ENCODE assay signal across 25 cellular contexts in genomic region chr11:106161775-106162174, GRCh38.
"Had no signal": no experiment of that assay in that cellular context is flagged by ENCODE, and none has a peak within 500 bp of the region (broad histone marks: within the 10 kb centered on the region; RNA-seq: fewer than 3 reads in every experiment).

No MANE protein-coding gene starts in this region.

- H3K36me3 ChIP-seq: breast epithelium, thoracic aorta, upper lobe of left lung had no signal

- H3K4me3 Mint-ChIP-seq: activated naive CD4-positive, alpha-beta T cell treated with anti-CD3 and anti-CD28 coated beads for 36 hours; activated naive CD8-positive, alpha-beta T cell treated with anti-CD3 and anti-CD28 coated beads, Interleukin-2, amount 10 ng/mL, durations not matched to agents 7 days and 5 days; activated T-cell treated with anti-CD3 and anti-CD28 coated beads, Interleukin-2, amount 50 U/mL, for 72 hours; nephron progenitor cell; stimulated activated naive B cell treated with anti-CD40 and anti-IgM and Interleukin-4, amounts not matched to agents 10 μg/mL and 1 μg/mL and 100 μg/mL, for 72 hours; T-cell; T-helper 2 cell treated with Interferon-gamma antibody and Interleukin-4, amounts not matched to agents 5 μg/mL and 100 μg/mL, for 36 hours; WTC11 had no signal

- H3K27ac ChIP-seq: breast epithelium, coronary artery, epithelial cell of prostate, parathyroid adenoma, thoracic aorta, upper lobe of left lung had no signal

- H2AFZ ChIP-seq: parathyroid adenoma had no signal

- H3K27me3 ChIP-seq: breast epithelium, upper lobe of left lung had no signal

- H3K4me2 ChIP-seq: smooth muscle cell had no signal

- DNase-seq: activated CD4-positive, alpha-beta T cell treated with anti-CD3 and anti-CD28 coated beads, Interleukin-2, amount 50 U/mL, for 4 hours; activated effector memory CD4-positive, alpha-beta T cell treated with Interleukin-2 at 50 U/mL for 16 hours; activated naive CD4-positive, alpha-beta T cell treated with anti-CD3 and anti-CD28 coated beads for 36 hours; activated naive CD8-positive, alpha-beta T cell treated with anti-CD3 and anti-CD28 coated beads, Interleukin-2, amount 10 ng/mL, durations not matched to agents 7 days and 5 days; activated T-cell treated with anti-CD3 and anti-CD28 coated beads, Interleukin-2, amount 50 U/mL, for 72 hours; amniotic stem cell; glutamatergic neuron; hippocampal formation; left ventricle myocardium superior; nephron progenitor cell; stimulated activated CD4-positive, alpha-beta T cell treated with anti-CD3 and anti-CD28 coated beads, Interleukin-15, amount 100 ng/mL, for 24 hours; stimulated activated CD4-positive, alpha-beta T cell treated with anti-CD3 and anti-CD28 coated beads, Interleukin-2, amount 100 ng/mL, for 48 hours; stimulated activated CD8-positive, alpha-beta memory T cell treated with anti-CD3 and anti-CD28 coated beads, Interleukin-4, amount 100 ng/mL, for 48 hours; stimulated activated naive B cell treated with anti-CD40 and anti-IgM and Interleukin-4, amounts not matched to agents 10 μg/mL and 1 μg/mL and 100 μg/mL, for 72 hours; T-cell; upper lobe of left lung had no signal

- H3K27me3 Mint-ChIP-seq: stimulated activated naive B cell treated with anti-CD40 and anti-IgM and Interleukin-4, amounts not matched to agents 10 μg/mL and 1 μg/mL and 100 μg/mL, for 72 hours had no signal

- H3K4me1 ChIP-seq: breast epithelium, parathyroid adenoma had no signal

- H3K27ac Mint-ChIP-seq: activated naive CD4-positive, alpha-beta T cell treated with anti-CD3 and anti-CD28 coated beads for 36 hours; activated naive CD8-positive, alpha-beta T cell treated with anti-CD3 and anti-CD28 coated beads, Interleukin-2, amount 10 ng/mL, durations not matched to agents 7 days and 5 days; activated T-cell treated with anti-CD3 and anti-CD28 coated beads, Interleukin-2, amount 50 U/mL, for 72 hours; nephron progenitor cell; stimulated activated naive B cell treated with anti-CD40 and anti-IgM and Interleukin-4, amounts not matched to agents 10 μg/mL and 1 μg/mL and 100 μg/mL, for 72 hours; T-cell; T-helper 2 cell treated with Interferon-gamma antibody and Interleukin-4, amounts not matched to agents 5 μg/mL and 100 μg/mL, for 36 hours; WTC11 had no signal

- H3K36me3 Mint-ChIP-seq: stimulated activated naive B cell treated with anti-CD40 and anti-IgM and Interleukin-4, amounts not matched to agents 10 μg/mL and 1 μg/mL and 100 μg/mL, for 72 hours; T-cell had no signal

- ATAC-seq: activated T-cell treated with anti-CD3 and anti-CD28 coated beads, Interleukin-2, amount 50 U/mL, for 72 hours; left ventricle myocardium superior; sciatic nerve; stimulated activated naive B cell treated with anti-CD40 and anti-IgM and Interleukin-4, amounts not matched to agents 10 μg/mL and 1 μg/mL and 100 μg/mL, for 72 hours; T-cell; WTC11 had no signal

- H3K4me1 Mint-ChIP-seq: stimulated activated naive B cell treated with anti-CD40 and anti-IgM and Interleukin-4, amounts not matched to agents 10 μg/mL and 1 μg/mL and 100 μg/mL, for 72 hours had no signal

- H3K4me3 ChIP-seq: breast epithelium, coronary artery, smooth muscle cell, thoracic aorta, upper lobe of left lung had no signal

- H3K9ac ChIP-seq: parathyroid adenoma had no signal
